28 cellular contexts compared by ENCODE assay signal in the genomic region with DNA sequence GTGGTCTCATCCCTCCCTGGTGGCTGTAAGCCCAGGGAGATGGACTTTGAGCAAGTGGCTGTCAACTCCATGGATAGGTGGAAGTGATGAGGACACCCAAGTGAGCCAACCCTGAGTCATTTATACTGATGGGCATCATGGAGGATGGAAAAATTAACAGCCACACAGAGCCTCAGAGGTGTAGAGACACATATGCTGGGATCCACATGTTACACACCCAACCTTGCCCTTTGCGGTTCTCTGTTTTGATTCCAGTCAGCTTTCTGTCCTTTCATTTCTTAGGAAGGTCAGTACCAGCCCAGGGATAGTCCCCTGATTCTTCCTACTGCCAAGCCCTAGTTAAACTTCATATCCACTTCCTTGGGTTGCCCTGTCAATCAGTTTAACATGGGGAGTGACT.
"Had no signal": no experiment of that assay in that cellular context is flagged by ENCODE, and none has a peak within 500 bp of the region (broad histone marks: within the 10 kb centered on the region; RNA-seq: fewer than 3 reads in every experiment).

No MANE protein-coding gene starts in this region.

- H3K27me3 ChIP-seq: pancreas, stomach, testis, thyroid gland, transverse colon, upper lobe of left lung, vagina had no signal

- H3K4me1 ChIP-seq: left ventricle myocardium inferior, pancreas, prostate gland, stomach, testis, thyroid gland, transverse colon, upper lobe of left lung, vagina had no signal

- DNase-seq: hypothalamus; islet precursor cell; left ventricle myocardium inferior; mesendoderm; naive B cell; natural killer cell; nucleus accumbens; pancreas; posterior cingulate gyrus; retina; right cardiac atrium; stimulated activated CD4-positive, alpha-beta T cell treated with anti-CD3 and anti-CD28 coated beads, Interleukin-12 subunit alpha, Interleukin-12 subunit beta, amount 100 ng/mL, for 4 hours; stimulated activated CD4-positive, alpha-beta T cell treated with anti-CD3 and anti-CD28 coated beads, Interleukin-15, amount 100 ng/mL, for 24 hours; stimulated activated CD4-positive, alpha-beta T cell treated with anti-CD3 and anti-CD28 coated beads, Interleukin-2, amount 100 ng/mL, for 24 hours; stimulated activated CD4-positive, alpha-beta T cell treated with anti-CD3 and anti-CD28 coated beads, Interleukin-4, amount 100 ng/mL, for 1 hour; stimulated activated naive B cell treated with anti-CD40 and anti-IgM and Interleukin-4, amounts not matched to agents 10 μg/mL and 1 μg/mL and 100 μg/mL, for 72 hours; stimulated activated naive CD8-positive, alpha-beta T cell treated with anti-CD3 and anti-CD28 coated beads, Interleukin-15, Interleukin-2, amounts not matched to agents 100 U/mL and 50 U/mL, for 24 hours; stomach; testis; thyroid gland; transverse colon; upper lobe of left lung had no signal

- H3K36me3 Mint-ChIP-seq: mesothelial cell of epicardium; naive B cell; natural killer cell; stimulated activated naive B cell treated with anti-CD40 and anti-IgM and Interleukin-4, amounts not matched to agents 10 μg/mL and 1 μg/mL and 100 μg/mL, for 72 hours had no signal

- H3K36me3 ChIP-seq: left ventricle myocardium inferior, pancreas, prostate gland, stomach, thyroid gland, transverse colon, upper lobe of left lung, vagina had no signal

- H3K4me3 ChIP-seq: left ventricle myocardium inferior, lung, pancreas, prostate gland, skin epidermis, stomach, testis, thyroid gland, transverse colon, upper lobe of left lung, vagina had no signal

- H3K9me3 Mint-ChIP-seq: natural killer cell; stimulated activated naive B cell treated with anti-CD40 and anti-IgM and Interleukin-4, amounts not matched to agents 10 μg/mL and 1 μg/mL and 100 μg/mL, for 72 hours had no signal

- ATAC-seq: natural killer cell; pancreas; right cardiac atrium; sciatic nerve; stimulated activated naive CD8-positive, alpha-beta T cell treated with anti-CD3 and anti-CD28 coated beads, Interleukin-15, Interleukin-2, amounts not matched to agents 100 U/mL and 50 U/mL, for 24 hours had no signal

- H3K27ac ChIP-seq: left ventricle myocardium inferior, pancreas, prostate gland, skin epidermis, stomach, thyroid gland, transverse colon, upper lobe of left lung, vagina had no signal

- H3K9me3 ChIP-seq: left ventricle myocardium inferior, pancreas, prostate gland, stomach, testis, thyroid gland, transverse colon, upper lobe of left lung, vagina had no signal

- FAIRE-seq: pancreas had no signal

- H3K4me3 Mint-ChIP-seq: mesothelial cell of epicardium; naive B cell; natural killer cell; stimulated activated naive B cell treated with anti-CD40 and anti-IgM and Interleukin-4, amounts not matched to agents 10 μg/mL and 1 μg/mL and 100 μg/mL, for 72 hours had no signal

- H3K4me1 Mint-ChIP-seq: mesothelial cell of epicardium had no signal

- H3K27ac Mint-ChIP-seq: mesothelial cell of epicardium; naive B cell; natural killer cell; stimulated activated naive B cell treated with anti-CD40 and anti-IgM and Interleukin-4, amounts not matched to agents 10 μg/mL and 1 μg/mL and 100 μg/mL, for 72 hours had no signal
